Comparison of ENCODE assay signal across 8 cellular contexts in the genomic region with DNA sequence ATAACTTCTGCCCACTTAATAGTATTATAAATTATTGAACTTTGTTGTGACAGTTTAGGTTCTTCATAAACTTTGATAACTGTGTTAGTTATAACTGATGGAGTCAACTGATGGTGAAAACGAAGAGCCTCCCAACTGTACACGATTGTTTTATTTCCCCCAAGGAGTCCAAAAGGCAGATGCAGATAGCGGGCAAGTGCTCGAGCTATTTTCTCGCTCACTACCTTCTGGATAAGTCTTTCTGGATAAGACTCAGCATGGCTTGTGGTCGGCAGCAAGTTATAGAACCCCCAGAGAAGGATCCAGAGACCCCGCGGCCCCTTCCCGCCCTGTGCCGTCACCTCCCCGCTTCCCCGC. TPM values are rescaled to one million over a fixed set of nuclear protein-coding genes. Genes with fewer than 3 reads are reported as not detected.
DNase-seq lines count a peak whose midpoint lies in the region; ATAC-seq and TF ChIP-seq lines count a peak whose summit lies in the region.

No MANE protein-coding gene starts in this region.

- ATAC-seq in HG03159 (IDR thresholded peaks at IDR 0.05; ENCODE audit: unreplicated experiment) (peak; percentile 29), GM21825 (IDR thresholded peaks at IDR 0.05; ENCODE audit: unreplicated experiment) (no peak)

- no peaks in the 10 kb centered on the region for H3K27me3 ChIP-seq in kidney epithelial cell (ENCODE audit: control insufficient read depth, insufficient read depth, low read length)
- no peaks in the 10 kb centered on the region for H3K27me3 ChIP-seq in thymus (ENCODE audit: control insufficient read depth, insufficient read depth)

- peak overlapping the region; percentile 98 for H3K27ac ChIP-seq in thymus (ENCODE audit: low read depth)

- peaks cover 28% of the 10 kb centered on the region for H3K36me3 Mint-ChIP-seq in activated naive CD8-positive, alpha-beta T cell treated with anti-CD3 and anti-CD28 coated beads for 36 hours

- peak overlapping the region; percentile 97 for H3K27ac Mint-ChIP-seq in activated naive CD8-positive, alpha-beta T cell treated with anti-CD3 and anti-CD28 coated beads for 36 hours

- TF ChIP-seq CTCF in kidney epithelial cell (IDR thresholded peaks at IDR 0.05; ENCODE audit: insufficient read depth, low read length, poor library complexity, severe bottlenecking): no peak

- no peaks in the 10 kb centered on the region for H3K9me3 Mint-ChIP-seq in activated naive CD8-positive, alpha-beta T cell treated with anti-CD3 and anti-CD28 coated beads for 36 hours

- under 1% methylated on average over 12 of the region's 12 CpGs for WGBS in thymus

- no peaks in the 10 kb centered on the region for H3K9me3 ChIP-seq in thymus (ENCODE audit: control insufficient read depth)

- H3K4me3 ChIP-seq in kidney epithelial cell (ENCODE audit: low read depth, low read length) (peak overlapping the region; percentile 62), thymus (ENCODE audit: low read length) (peak overlapping the region; percentile 86)

- peak; percentile 43 for DNase-seq in NOMO-1 treated with DMSO at 0.1 percent for 48 hours (lab: John Stamatoyannopoulos, UW; ENCODE audit: unreplicated experiment)
- DNase-seq in NOMO-1 treated with dmso at 0.1 percent for 144 hours (lab: John Stamatoyannopoulos, UW; ENCODE audit: unreplicated experiment): no peak
- DNase-seq in activated naive CD8-positive, alpha-beta T cell treated with anti-CD3 and anti-CD28 coated beads for 36 hours: no peak
- DNase-seq in kidney epithelial cell (ENCODE audit: low read depth): no peak
- no peak for DNase-seq in LoVo (ENCODE audit: low spot score)

- H3K4me1 Mint-ChIP-seq in activated naive CD8-positive, alpha-beta T cell treated with anti-CD3 and anti-CD28 coated beads for 36 hours: peaks cover 28% of the 10 kb centered on the region

- H3K36me3 ChIP-seq in kidney epithelial cell (ENCODE audit: control insufficient read depth, insufficient read depth, low read length): no peaks in the 10 kb centered on the region
- no peaks in the 10 kb centered on the region for H3K36me3 ChIP-seq in thymus (ENCODE audit: control insufficient read depth, insufficient read depth)

- H3K27me3 Mint-ChIP-seq in activated naive CD8-positive, alpha-beta T cell treated with anti-CD3 and anti-CD28 coated beads for 36 hours: no peaks in the 10 kb centered on the region

- H3K4me3 Mint-ChIP-seq in activated naive CD8-positive, alpha-beta T cell treated with anti-CD3 and anti-CD28 coated beads for 36 hours: peak overlapping the region; percentile 92

- peaks cover 4% of the 10 kb centered on the region for H3K4me1 ChIP-seq in thymus (ENCODE audit: control insufficient read depth, insufficient read depth, low read length)

RNA-seq across cellular contexts. Expression of a gene that starts 0.5 kb away (rescaled TPM):
- total RNA-seq in activated naive CD8-positive, alpha-beta T cell treated with anti-CD3 and anti-CD28 coated beads for 36 hours: 10 to 100 TPM; 33.8 to 38.4 TPM
- total RNA-seq in kidney epithelial cell: 19.2 and 19.8 TPM in 2 replicates
- 46.5 TPM for polyA plus RNA-seq in thymus
